17 cellular contexts compared by ENCODE assay signal in genomic region chr15:35260961-35261360, GRCh38.
A peak's percentile ranks its signal among the peaks of the same experiment; 100 is the strongest.
DNase-seq lines count a peak whose midpoint lies in the region; ATAC-seq, FAIRE-seq and TF ChIP-seq lines count a peak whose summit lies in the region.
"Had no signal": no experiment of that assay in that cellular context is flagged by ENCODE, and none has a peak within 500 bp of the region (broad histone marks: within the 10 kb centered on the region; RNA-seq: fewer than 3 reads in every experiment).

No MANE protein-coding gene starts in this region.

- no peak overlapping the region for H3K27ac ChIP-seq in astrocyte (ENCODE audit: low read depth, low read length)
- no peak overlapping the region for H3K27ac ChIP-seq in keratinocyte (ENCODE audit: control insufficient read depth, insufficient read depth, low read length)
- no peak overlapping the region for H3K27ac ChIP-seq in small intestine (ENCODE audit: low read depth in 1 of 2, low read length in 1 of 2)
- H3K27ac ChIP-seq: A549; BLaER1 treated with 17β-estradiol and CSF1 and Interleukin-3, amounts not matched to agents 10 nM and 100 nM had no signal

- H3K9ac ChIP-seq in astrocyte (ENCODE audit: low read length) (no peak overlapping the region), keratinocyte (ENCODE audit: control insufficient read depth, extremely low read depth, insufficient read depth, low read length) (no peak overlapping the region)
- H3K9ac ChIP-seq: BLaER1 treated with 17β-estradiol and CSF1 and Interleukin-3, amounts not matched to agents 10 nM and 100 nM had no signal

- no peak for TF ChIP-seq CTCF in astrocyte (IDR thresholded peaks at IDR 0.05; ENCODE audit: insufficient read depth, low read depth, low read length)
- TF ChIP-seq CTCF in keratinocyte (optimal IDR thresholded peaks at IDR 0.05 in 1 of 3, IDR thresholded peaks at IDR 0.05 in 1 of 3, conservative IDR thresholded peaks at IDR 0.05 in 1 of 3; ENCODE audit: extremely low read depth in 1 of 3, insufficient read depth in 2 of 3, low read length in 3 of 3): no peak
- no peak for TF ChIP-seq CTCF in mesothelial cell of epicardium (IDR thresholded peaks at IDR 0.05; ENCODE audit: unreplicated experiment)

- no peaks in the 10 kb centered on the region for H3K27me3 Mint-ChIP-seq in astrocyte (ENCODE audit: low read depth, unreplicated experiment)
- H3K27me3 Mint-ChIP-seq in mesothelial cell of epicardium (ENCODE audit: low read depth): no peaks in the 10 kb centered on the region
- H3K27me3 Mint-ChIP-seq: CD4-positive, CD25-positive, alpha-beta regulatory T cell had no signal

- no peak for ATAC-seq in HG03432 (IDR thresholded peaks at IDR 0.05; ENCODE audit: unreplicated experiment)
- ATAC-seq: A549, GM23338 had no signal

- H3K9me3 Mint-ChIP-seq in astrocyte (ENCODE audit: unreplicated experiment) (no peaks in the 10 kb centered on the region), mesothelial cell of epicardium (peaks cover 8% of the 10 kb centered on the region)
- H3K9me3 Mint-ChIP-seq: GM23338 had no signal

- WGBS in small intestine, 3 donors: 60 to 68% (median 64%) methylated on average over 5 of the region's 5 CpGs

- H3K4me2 ChIP-seq in astrocyte (ENCODE audit: low read length) (no peak overlapping the region), keratinocyte (ENCODE audit: control insufficient read depth, extremely low read depth, insufficient read depth, low read depth, low read length) (no peak overlapping the region)
- H3K4me2 ChIP-seq: A549; BLaER1 treated with 17β-estradiol and CSF1 and Interleukin-3, amounts not matched to agents 10 nM and 100 nM; GM23338 had no signal

- H3K27me3 ChIP-seq in astrocyte (ENCODE audit: insufficient read depth, low read length): no peaks in the 10 kb centered on the region
- no peaks in the 10 kb centered on the region for H3K27me3 ChIP-seq in keratinocyte (ENCODE audit: control insufficient read depth, extremely low read depth, insufficient read depth, low read length)
- H3K27me3 ChIP-seq in small intestine (ENCODE audit: control insufficient read depth in 2 of 2, insufficient read depth in 2 of 2, low read length in 2 of 2): no peaks in the 10 kb centered on the region
- H3K27me3 ChIP-seq: BLaER1 treated with 17β-estradiol and CSF1 and Interleukin-3, amounts not matched to agents 10 nM and 100 nM had no signal

- H3K36me3 Mint-ChIP-seq in astrocyte (ENCODE audit: low read depth, unreplicated experiment) (no peaks in the 10 kb centered on the region), mesothelial cell of epicardium (no peaks in the 10 kb centered on the region)
- H3K36me3 Mint-ChIP-seq: CD4-positive, CD25-positive, alpha-beta regulatory T cell had no signal

- H3K4me1 Mint-ChIP-seq in astrocyte (ENCODE audit: low read depth, unreplicated experiment) (peaks cover 15% of the 10 kb centered on the region), mesothelial cell of epicardium (peaks cover 27% of the 10 kb centered on the region)
- H3K4me1 Mint-ChIP-seq: CD4-positive, CD25-positive, alpha-beta regulatory T cell had no signal

- H3K4me3 Mint-ChIP-seq in astrocyte (ENCODE audit: unreplicated experiment): no peak overlapping the region
- no peak overlapping the region for H3K4me3 Mint-ChIP-seq in mesothelial cell of epicardium
- H3K4me3 Mint-ChIP-seq: CD4-positive, CD25-positive, alpha-beta regulatory T cell; GM23338 had no signal

- no peaks in the 10 kb centered on the region for H3K9me1 ChIP-seq in keratinocyte (ENCODE audit: control insufficient read depth, extremely low read depth, insufficient read depth, low read length)

- no peaks in the 10 kb centered on the region for H3K79me2 ChIP-seq in astrocyte (ENCODE audit: insufficient read depth, low read length)
- no peaks in the 10 kb centered on the region for H3K79me2 ChIP-seq in keratinocyte (ENCODE audit: control insufficient read depth, insufficient read depth, low read length)

- H3K9me3 ChIP-seq in astrocyte (ENCODE audit: insufficient read depth, low read depth, low read length) (no peaks in the 10 kb centered on the region), keratinocyte (ENCODE audit: control insufficient read depth, low read depth, low read length) (no peaks in the 10 kb centered on the region), small intestine (ENCODE audit: control insufficient read depth, low read depth) (no peaks in the 10 kb centered on the region)
- H3K9me3 ChIP-seq: A549; BLaER1 treated with 17β-estradiol and CSF1 and Interleukin-3, amounts not matched to agents 10 nM and 100 nM had no signal

- dilution Hi-C loops in keratinocyte (cut with MboI; ENCODE audit: extremely low pct_ligation_motif_present, low sequenced_read_pairs): no loop called here

- H3K4me3 ChIP-seq in astrocyte (ENCODE audit: insufficient read depth, low read depth, low read length) (no peak overlapping the region), keratinocyte (ENCODE audit: control insufficient read depth in 2 of 3, extremely low read depth in 1 of 3, insufficient read depth in 2 of 3, low read depth in 1 of 3, low read length in 3 of 3) (no peak overlapping the region), small intestine (ENCODE audit: low read depth in 1 of 2, low read length in 2 of 2) (no peak overlapping the region)
- H3K4me3 ChIP-seq: A549; BLaER1 treated with 17β-estradiol and CSF1 and Interleukin-3, amounts not matched to agents 10 nM and 100 nM; GM23338 had no signal

- DNase-seq in GM03348 (ENCODE audit: low spot score): peak; percentile 15
- DNase-seq in astrocyte (ENCODE audit: low read depth): peak; percentile 24
- no peak for DNase-seq in keratinocyte (ENCODE audit: low read depth, low spot score)
- peak; percentile 2 for DNase-seq in small intestine
- DNase-seq in MV-4-11 (lab: John Stamatoyannopoulos, UW): no peak
- DNase-seq in mesothelial cell of epicardium (ENCODE audit: low spot score in 2 of 2, unreplicated experiment in 2 of 2): no peak
- no peak for DNase-seq in inferior parietal cortex (ENCODE audit: extremely low spot score)
- DNase-seq: AML-193; CD4-positive, CD25-positive, alpha-beta regulatory T cell; DMS53; H7; KG1 had no signal

- no peaks in the 10 kb centered on the region for H4K20me1 ChIP-seq in astrocyte (ENCODE audit: insufficient read depth, low read length)
- no peaks in the 10 kb centered on the region for H4K20me1 ChIP-seq in keratinocyte (ENCODE audit: control insufficient read depth, extremely low read depth, insufficient read depth, low read length)
- H4K20me1 ChIP-seq: BLaER1 treated with 17β-estradiol and CSF1 and Interleukin-3, amounts not matched to agents 10 nM and 100 nM had no signal

- H3K36me3 ChIP-seq in astrocyte (ENCODE audit: insufficient read depth, low read length) (no peaks in the 10 kb centered on the region), keratinocyte (ENCODE audit: control insufficient read depth in 2 of 2, extremely low read depth in 1 of 2, insufficient read depth in 2 of 2, low read length in 2 of 2) (no peaks in the 10 kb centered on the region), small intestine (ENCODE audit: control insufficient read depth in 2 of 2, insufficient read depth in 2 of 2, low read length in 2 of 2) (no peaks in the 10 kb centered on the region)
- H3K36me3 ChIP-seq: BLaER1 treated with 17β-estradiol and CSF1 and Interleukin-3, amounts not matched to agents 10 nM and 100 nM had no signal

- H3K27ac Mint-ChIP-seq in astrocyte (ENCODE audit: unreplicated experiment) (no peak overlapping the region), mesothelial cell of epicardium (no peak overlapping the region)
- H3K27ac Mint-ChIP-seq: CD4-positive, CD25-positive, alpha-beta regulatory T cell; GM23338 had no signal

- FAIRE-seq in astrocyte (lab: Jason Lieb, UNC) (peak; percentile 29), keratinocyte (lab: Jason Lieb, UNC) (peak; percentile 48), small intestine (lab: Jason Lieb, UNC) (no peak)
- FAIRE-seq: A549, GM12891 had no signal

- H3K4me1 ChIP-seq in astrocyte (ENCODE audit: insufficient read depth, low read length) (no peaks in the 10 kb centered on the region), keratinocyte (ENCODE audit: control insufficient read depth, extremely low read depth, insufficient read depth, low read length) (peaks cover 7% of the 10 kb centered on the region), small intestine (ENCODE audit: control insufficient read depth in 2 of 2, insufficient read depth in 1 of 2, low read depth in 1 of 2, low read length in 1 of 2) (no peaks in the 10 kb centered on the region)
- H3K4me1 ChIP-seq: A549; BLaER1 treated with 17β-estradiol and CSF1 and Interleukin-3, amounts not matched to agents 10 nM and 100 nM had no signal

- no peak overlapping the region for H2AFZ ChIP-seq in astrocyte (ENCODE audit: low read depth, low read length)
- H2AFZ ChIP-seq in keratinocyte (ENCODE audit: control insufficient read depth, low read length): no peak overlapping the region
- H2AFZ ChIP-seq: GM23338 had no signal

Comparison
In these comparisons a context has a peak if more than half of its experiments do, and no peak if none do; other contexts are left out.
1. DNase-seq: peak in GM03348 (single experiment), astrocyte (single experiment) and small intestine (single experiment); none in keratinocyte (single experiment), MV-4-11 (single experiment), mesothelial cell of epicardium (0 of 2) and inferior parietal cortex (single experiment).